Comparison of ENCODE assay signal across 15 cellular contexts in genomic region chr6:79468116-79468515, GRCh38.
DNase-seq lines count a peak whose midpoint lies in the region; ATAC-seq, FAIRE-seq and TF ChIP-seq lines count a peak whose summit lies in the region.
"Had no signal": no experiment of that assay in that cellular context is flagged by ENCODE, and none has a peak within 500 bp of the region (broad histone marks: within the 10 kb centered on the region; RNA-seq: fewer than 3 reads in every experiment).

No MANE protein-coding gene starts in this region.

- no peaks in the 10 kb centered on the region for H3K9me1 ChIP-seq in endothelial cell of umbilical vein (replicated peaks; ENCODE audit: control insufficient read depth, extremely low read depth, insufficient read depth, low read length)

- H3K36me3 ChIP-seq in endothelial cell of umbilical vein (ENCODE audit: control insufficient read depth in 2 of 2, extremely low read depth in 1 of 2, insufficient read depth in 2 of 2, low read length in 2 of 2): no peaks in the 10 kb centered on the region
- H3K36me3 ChIP-seq in left lung: no peaks in the 10 kb centered on the region
- H3K36me3 ChIP-seq: pancreas, upper lobe of right lung had no signal

- no TSS peak for BruUV-seq in endothelial cell of umbilical vein (replicated peaks; lab: Mats Ljungman, UMichigan)

- POLR2A ChIA-PET in endothelial cell of umbilical vein (lab: Charles Lee): no interaction called here

- H3K4me1 ChIP-seq in endothelial cell of umbilical vein (ENCODE audit: control insufficient read depth, extremely low read depth, insufficient read depth, low read length): peaks cover 7% of the 10 kb centered on the region
- H3K4me1 ChIP-seq in left lung: no peaks in the 10 kb centered on the region
- H3K4me1 ChIP-seq: upper lobe of right lung had no signal

- CTCF ChIA-PET in endothelial cell of umbilical vein (lab: Charles Lee): interaction anchor here (0.9 to 2.3 kb wide), 3 partner anchors 204 to 246 kb away, joined by 3 to 11 read pairs (median 7); no protein-coding TSS in a partner anchor

- peak; percentile 48 for DNase-seq in AG10803 (ENCODE audit: low read depth)
- DNase-seq in LHCN-M2 (ENCODE audit: low read depth): peak; percentile 17
- no peak for DNase-seq in endothelial cell of umbilical vein (ENCODE audit: low read depth, low spot score)
- DNase-seq in left lung: no peak
- no peak for DNase-seq in activated effector memory CD4-positive, alpha-beta T cell treated with anti-CD3 and anti-CD28 coated beads, Interleukin-2, amount 50 U/mL, for 16 hours
- DNase-seq in cerebellar nuclear complex (lab: John Stamatoyannopoulos, UW): no peak
- DNase-seq: activated CD4-positive, alpha-beta T cell treated with anti-CD3 and anti-CD28 coated beads for 36 hours; kidney; NCI-H1436 treated with DMSO at 0.1 percent for 48 hours; pancreas; stimulated activated naive CD4-positive, alpha-beta T cell treated with Interleukin-2 at 50 U/mL for 16 hours; upper lobe of right lung had no signal

- dilution Hi-C loops in endothelial cell of umbilical vein (cut with MboI; ENCODE audit: extremely low pct_ligation_motif_present, low sequenced_read_pairs): no loop called here

- H3K4me2 ChIP-seq in endothelial cell of umbilical vein (ENCODE audit: insufficient read depth, low read length): no peak overlapping the region
- H3K4me2 ChIP-seq: KMS-11 had no signal

- H3K27ac ChIP-seq in endothelial cell of umbilical vein (ENCODE audit: insufficient read depth, low read depth, low read length) (no peak overlapping the region), left lung (no peak overlapping the region)
- H3K27ac ChIP-seq: KMS-11, pancreas, upper lobe of right lung had no signal

- ATAC-seq in left lung (peak; percentile 9), GM21528 (IDR thresholded peaks at IDR 0.05; ENCODE audit: low FRiP score, unreplicated experiment) (no peak), GM21576 (IDR thresholded peaks at IDR 0.05; ENCODE audit: unreplicated experiment) (no peak)
- ATAC-seq: activated CD4-positive, alpha-beta T cell treated with anti-CD3 and anti-CD28 coated beads for 36 hours had no signal

- TF ChIP-seq CTCF in AG10803 (conservative IDR thresholded peaks at IDR 0.05; ENCODE audit: low read length) (no peak), endothelial cell of umbilical vein (IDR thresholded peaks at IDR 0.05; ENCODE audit: extremely low read depth in 1 of 2, insufficient read depth in 1 of 2, low read depth in 1 of 2, low read length in 2 of 2) (no peak), left lung (IDR thresholded peaks at IDR 0.05) (no peak)

- TF ChIP-seq POLR2A in endothelial cell of umbilical vein (IDR thresholded peaks at IDR 0.05; ENCODE audit: low read depth, low read length): no peak

- H3K9me3 ChIP-seq in endothelial cell of umbilical vein (replicated peaks; ENCODE audit: control insufficient read depth, insufficient read depth, low read length) (no peaks in the 10 kb centered on the region), left lung (no peaks in the 10 kb centered on the region)
- H3K9me3 ChIP-seq: pancreas, upper lobe of right lung had no signal

- no peaks in the 10 kb centered on the region for H3K27me3 ChIP-seq in endothelial cell of umbilical vein (ENCODE audit: control insufficient read depth in 2 of 2, insufficient read depth in 2 of 2, low read length in 2 of 2)
- H3K27me3 ChIP-seq in left lung: no peaks in the 10 kb centered on the region
- H3K27me3 ChIP-seq: pancreas, upper lobe of right lung had no signal

- no peak overlapping the region for H3K9ac ChIP-seq in endothelial cell of umbilical vein (replicated peaks; ENCODE audit: extremely low read depth, insufficient read depth, low read length)
- H3K9ac ChIP-seq: KMS-11 had no signal

- no peak for FAIRE-seq in endothelial cell of umbilical vein (lab: Jason Lieb, UNC)
- FAIRE-seq: kidney, pancreas had no signal

- no peaks in the 10 kb centered on the region for H3K79me2 ChIP-seq in endothelial cell of umbilical vein (ENCODE audit: control insufficient read depth, insufficient read depth, low read length)

- intact Hi-C loops in endothelial cell of umbilical vein (cut with micrococcal nuclease): loop anchor here (2.0 to 10.0 kb wide), 4 partner anchors 91 to 2003 kb away; partner anchors contain the start of gene HTR1B
- intact Hi-C loops in left lung (cut with DNase I): no loop called here

- H3K4me3 ChIP-seq in AG10803 (ENCODE audit: low read length): no peak overlapping the region
- no peak overlapping the region for H3K4me3 ChIP-seq in endothelial cell of umbilical vein (replicated peaks in 1 of 3; ENCODE audit: insufficient read depth in 1 of 3, low read depth in 1 of 3, low read length in 3 of 3)
- H3K4me3 ChIP-seq in left lung: no peak overlapping the region
- H3K4me3 ChIP-seq: pancreas, upper lobe of right lung had no signal

- peak overlapping the region; percentile 17 for H2AFZ ChIP-seq in endothelial cell of umbilical vein (ENCODE audit: low read depth, low read length)

- no peaks in the 10 kb centered on the region for H4K20me1 ChIP-seq in endothelial cell of umbilical vein (replicated peaks; ENCODE audit: control insufficient read depth, extremely low read depth, insufficient read depth, low read length)

TF ChIP-seq in endothelial cell of umbilical vein, 7 proteins besides CTCF, POLR2A, EP300 and RAD21:
- TF ChIP-seq GATA2 (IDR thresholded peaks at IDR 0.05; ENCODE audit: insufficient read depth, insufficient read length, low read depth, low read length) (no peak), POLR2AphosphoS5 (IDR thresholded peaks at IDR 0.05; ENCODE audit: insufficient read depth, low read depth, low read length) (no peak), JUN (IDR thresholded peaks at IDR 0.05; ENCODE audit: borderline replicate concordance, insufficient read depth, insufficient read length, low read depth) (no peak), MAX (IDR thresholded peaks at IDR 0.05; ENCODE audit: insufficient read depth, insufficient read length) (no peak), EZH2 (IDR thresholded peaks at IDR 0.05; ENCODE audit: borderline replicate concordance, low read depth, low read length, severe bottlenecking) (no peak), FOS (IDR thresholded peaks at IDR 0.05; ENCODE audit: borderline replicate concordance, insufficient read depth, low read length) (no peak), MYC (IDR thresholded peaks at IDR 0.05; ENCODE audit: low read depth, low read length) (no peak)

Comparison
In these comparisons a context has a peak if more than half of its experiments do, and no peak if none do; other contexts are left out.
1. DNase-seq: peak in AG10803 (single experiment) and LHCN-M2 (single experiment); none in endothelial cell of umbilical vein (single experiment), left lung (0 of 2), activated effector memory CD4-positive, alpha-beta T cell treated with anti-CD3 and anti-CD28 coated beads, Interleukin-2, amount 50 U/mL, for 16 hours (single experiment) and cerebellar nuclear complex (0 of 2).